1 cellular context compared by ENCODE assay signal in genomic region chr20:18496042-18496441, GRCh38.
TF ChIP-seq lines count a peak whose summit lies in the region.

No MANE protein-coding gene starts in this region.

TF ChIP-seq in GM12878, 131 proteins besides CTCF, POLR2A, EP300 and RAD21:
- TF ChIP-seq RELB (IDR thresholded peaks at IDR 0.05; ENCODE audit: low read depth), result no peak
- TF ChIP-seq NR2F1 (conservative IDR thresholded peaks at IDR 0.05), result peak; percentile 50; the same call in 1 of the 2 replicates
- no peak for TF ChIP-seq RUNX3 (IDR thresholded peaks at IDR 0.05; ENCODE audit: low read length)
- TF ChIP-seq SP1 (IDR thresholded peaks at IDR 0.05; ENCODE audit: low read depth, low read length), result peak; percentile 44
